In the genomic region with DNA sequence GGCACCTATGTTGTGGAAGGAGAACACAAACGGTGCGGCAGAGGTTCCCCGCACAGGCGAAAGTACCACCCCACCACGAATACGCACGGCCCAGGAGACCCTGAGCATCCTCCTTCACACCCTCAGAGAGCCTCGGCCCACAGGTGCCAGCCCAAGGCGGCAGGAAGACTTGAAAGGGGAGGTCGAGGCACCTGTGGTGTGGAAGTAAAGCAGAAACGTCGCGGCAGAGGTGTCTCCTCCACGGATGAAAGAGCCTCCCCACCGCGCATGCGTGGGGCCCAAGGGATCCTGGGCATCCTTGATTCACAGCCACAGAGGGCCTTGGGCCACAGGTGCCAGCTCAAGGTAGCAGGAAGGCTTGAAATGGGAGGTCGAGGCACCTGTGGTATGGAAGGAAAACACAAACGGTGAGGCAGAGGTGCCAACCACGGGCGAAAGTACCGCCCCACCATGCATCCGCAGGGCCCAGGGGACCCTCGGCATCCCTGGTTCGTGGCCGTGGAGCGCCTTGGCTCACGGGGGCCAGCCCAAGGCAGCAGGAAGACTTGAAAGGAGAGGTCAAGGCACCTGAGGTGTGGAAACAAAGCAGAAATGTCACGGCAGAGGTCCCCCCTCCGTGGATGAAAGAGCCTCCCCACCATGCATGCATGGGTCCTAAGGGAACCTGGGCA, we compare ENCODE assay signal across 12 cellular contexts.
DNase-seq lines count a peak whose midpoint lies in the region; ATAC-seq and TF ChIP-seq lines count a peak whose summit lies in the region.
"Had no signal": no experiment of that assay in that cellular context is flagged by ENCODE, and none has a peak within 500 bp of the region (broad histone marks: within the 10 kb centered on the region; RNA-seq: fewer than 3 reads in every experiment).

No MANE protein-coding gene starts in this region.

- 65 to 70% methylated on average over 30 of the region's 30 CpGs for WGBS in heart right ventricle, 2 donors
- WGBS in psoas muscle, 3 donors = 67 to 72% (median 70%) methylated on average over 30 of the region's 30 CpGs

- H3K27ac ChIP-seq in WERI-Rb-1 (no peak overlapping the region), heart right ventricle (no peak overlapping the region), psoas muscle (no peak overlapping the region)
- H3K27ac ChIP-seq: esophagus squamous epithelium had no signal

- no peaks in the 10 kb centered on the region for H3K36me3 ChIP-seq in WERI-Rb-1
- H3K36me3 ChIP-seq in heart right ventricle = no peaks in the 10 kb centered on the region
- no peaks in the 10 kb centered on the region for H3K36me3 ChIP-seq in psoas muscle (ENCODE audit: insufficient read depth in 1 of 2, low read depth in 1 of 2)
- H3K36me3 ChIP-seq: esophagus squamous epithelium had no signal

- ATAC-seq in heart right ventricle = no peak
- ATAC-seq in psoas muscle = no peak
- no peak for ATAC-seq in GM18517 (IDR thresholded peaks at IDR 0.05; ENCODE audit: unreplicated experiment)
- ATAC-seq in GM21526 (IDR thresholded peaks at IDR 0.05; ENCODE audit: low FRiP score, unreplicated experiment) = no peak
- no peak for ATAC-seq in GM19397 (IDR thresholded peaks at IDR 0.05; ENCODE audit: unreplicated experiment)
- ATAC-seq: naive thymus-derived CD8-positive, alpha-beta T cell; stimulated activated effector memory CD8-positive, alpha-beta T cell treated with anti-CD3 and anti-CD28 coated beads, Interleukin-12 subunit alpha, Interleukin-12 subunit beta, amount 100 ng/mL, for 72 hours had no signal

- H3K4me3 ChIP-seq in WERI-Rb-1 (ENCODE audit: low read depth, low read length) (no peak overlapping the region), heart right ventricle (no peak overlapping the region), psoas muscle (no peak overlapping the region)
- H3K4me3 ChIP-seq: esophagus squamous epithelium had no signal

- DNase-seq in Daoy (ENCODE audit: low read depth) (peak; percentile 3), WERI-Rb-1 (peak; percentile 0), heart right ventricle (peak; percentile 2 to 4), psoas muscle (peak; percentile 1 to 35), SIG-M5 treated with dmso at 0.1 percent for 504 hours (lab: John Stamatoyannopoulos, UW; ENCODE audit: unreplicated experiment) (no peak)
- DNase-seq: esophagus squamous epithelium, NCI-H187 treated with DMSO at 0.1 percent for 48 hours had no signal

- intact Hi-C loops in heart right ventricle (cut with DNase I) (no loop called here), psoas muscle (cut with DNase I) (no loop called here)

- H3K27me3 ChIP-seq in WERI-Rb-1 (ENCODE audit: insufficient read depth, low read depth, severe bottlenecking) = peaks cover 68% of the 10 kb centered on the region
- peaks cover 0 to 4% (median 0%) of the 10 kb centered on the region in 7 donors for H3K27me3 ChIP-seq in heart right ventricle
- no peaks in the 10 kb centered on the region for H3K27me3 ChIP-seq in psoas muscle (ENCODE audit: insufficient read depth in 3 of 3, low read length in 2 of 3)
- H3K27me3 ChIP-seq: esophagus squamous epithelium had no signal

- peaks cover 4% of the 10 kb centered on the region for H3K9me3 ChIP-seq in WERI-Rb-1 (ENCODE audit: severe bottlenecking)
- peaks cover 0 to 100% (median 23%) of the 10 kb centered on the region in 11 donors for H3K9me3 ChIP-seq in heart right ventricle
- H3K9me3 ChIP-seq in psoas muscle = peaks cover 6% of the 10 kb centered on the region

- TF ChIP-seq CTCF in WERI-Rb-1 (IDR thresholded peaks at IDR 0.05; ENCODE audit: low read depth, low read length) (no peak), heart right ventricle (IDR thresholded peaks at IDR 0.05) (no peak), psoas muscle (IDR thresholded peaks at IDR 0.05) (no peak)

- no peaks in the 10 kb centered on the region for H3K4me1 ChIP-seq in heart right ventricle
- H3K4me1 ChIP-seq in psoas muscle = no peaks in the 10 kb centered on the region
- H3K4me1 ChIP-seq: esophagus squamous epithelium had no signal
